In the genomic region with DNA sequence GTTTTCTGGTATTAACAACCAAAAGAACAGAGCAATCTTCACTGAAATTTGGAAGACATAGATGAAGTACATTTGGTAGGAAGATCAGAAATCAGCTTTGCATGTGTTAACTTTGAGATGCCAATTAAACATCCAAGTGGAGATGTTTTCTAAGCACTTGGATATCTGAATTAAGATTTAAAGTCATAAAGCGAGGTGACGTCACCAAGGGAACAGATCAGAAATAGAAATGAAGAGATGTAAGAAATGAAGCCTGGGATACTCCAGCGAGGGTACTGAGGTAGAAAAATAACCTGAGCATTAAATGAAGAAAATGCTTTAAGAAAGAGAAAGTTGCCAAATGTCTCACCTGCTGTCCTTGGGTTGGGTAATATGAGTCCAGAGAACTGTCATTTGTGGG, we compare ENCODE assay signal across 35 cellular contexts.
"Had no signal": no experiment of that assay in that cellular context is flagged by ENCODE, and none has a peak within 500 bp of the region (broad histone marks: within the 10 kb centered on the region; RNA-seq: fewer than 3 reads in every experiment).

No MANE protein-coding gene starts in this region.

- H3K9me3 ChIP-seq: MG63 had no signal

- H3K36me3 ChIP-seq: MG63 had no signal

- H3K27me3 ChIP-seq: MG63 had no signal

- DNase-seq: Karpas-422, Kasumi-1, MG63, MM.1S, MV-4-11, NCI-H1048, NCI-H1092, NCI-H1092 treated with DMSO at 0.1 percent for 48 hours, NCI-H1105, NCI-H1105 treated with DMSO at 0.1 percent for 48 hours, NCI-H1417, NCI-H1417 treated with DMSO at 0.1 percent for 48 hours, NCI-H1436, NCI-H1436 treated with DMSO at 0.1 percent for 48 hours, NCI-H146, NCI-H1694, NCI-H1694 treated with DMSO at 0.1 percent for 48 hours, NCI-H187, NCI-H187 treated with DMSO at 0.1 percent for 48 hours, NCI-H1930, NCI-H2029, NCI-H2029 treated with DMSO at 0.1 percent for 48 hours, NCI-H2081, NCI-H2081 treated with DMSO at 0.1 percent for 48 hours, NCI-H2107, NCI-H2171, NCI-H2171 treated with DMSO at 0.1 percent for 48 hours, NCI-H2227 treated with DMSO at 0.1 percent for 48 hours, NCI-H226, NCI-H345, NCI-H446, NCI-H446 treated with DMSO at 0.1 percent for 48 hours, NCI-H510A, NCI-H510A treated with DMSO at 0.1 percent for 48 hours, NCI-H524 had no signal

- H3K4me3 ChIP-seq: MG63 had no signal
